ENCODE assay signal across 8 cellular contexts in genomic region chr5:65102826-65103673, GRCh38.
DNase-seq lines count a peak whose midpoint lies in the region; ATAC-seq, FAIRE-seq and TF ChIP-seq lines count a peak whose summit lies in the region.

No MANE protein-coding gene starts in this region.

- H3K27me3 Mint-ChIP-seq in CD4-positive, CD25-positive, alpha-beta regulatory T cell: no peaks in the 10 kb centered on the region

- TF ChIP-seq POLR2A in Peyer's patch (IDR thresholded peaks at IDR 0.05) (peak in 1 of 2 donors; percentile 20), uterus (IDR thresholded peaks at IDR 0.05) (no peak)

- H3K4me3 Mint-ChIP-seq in CD4-positive, CD25-positive, alpha-beta regulatory T cell: peak overlapping the region; percentile 85 to 89 (median 86)

- H3K4me1 ChIP-seq in CD4-positive, CD25-positive, alpha-beta regulatory T cell (ENCODE audit: control insufficient read depth, insufficient read depth, low read length, poor library complexity, severe bottlenecking): peaks cover 12% of the 10 kb centered on the region
- H3K4me1 ChIP-seq in Peyer's patch (peaks cover 0 to 13% (median 2%) of the 10 kb centered on the region in 4 donors), pancreas (peaks cover 0 to 3% (median 0%) of the 10 kb centered on the region in 3 donors), uterus (no peaks in the 10 kb centered on the region)

- 0 to 1% methylated on average over 62 of the region's 62 CpGs for WGBS in pancreas, 2 donors

- peak; percentile 19 to 46 (median 42) for DNase-seq in CD4-positive, CD25-positive, alpha-beta regulatory T cell
- DNase-seq in Peyer's patch (peak; percentile 71 to 85 (median 74)), activated gamma-delta T cell treated with Interleukin-2 at 50 U/mL for 16 hours (peak; percentile 42), frontal cortex (ENCODE audit: low spot score in 2 of 2) (peak; percentile 53 to 64), pancreas (peak; percentile 49 to 80 (median 65)), uterus (peak; percentile 67 to 68)

- peaks cover 14 to 32% (median 20%) of the 10 kb centered on the region in 4 donors for H3K4me1 Mint-ChIP-seq in CD4-positive, CD25-positive, alpha-beta regulatory T cell

- no peaks in the 10 kb centered on the region for H3K36me3 Mint-ChIP-seq in CD4-positive, CD25-positive, alpha-beta regulatory T cell

- no peaks in the 10 kb centered on the region for H3K27me3 ChIP-seq in CD4-positive, CD25-positive, alpha-beta regulatory T cell (ENCODE audit: control insufficient read depth, insufficient read depth, low read length)
- no peaks in the 10 kb centered on the region for H3K27me3 ChIP-seq in Peyer's patch
- no peaks in the 10 kb centered on the region for H3K27me3 ChIP-seq in pancreas
- no peaks in the 10 kb centered on the region for H3K27me3 ChIP-seq in uterus

- no peaks in the 10 kb centered on the region for H3K36me3 ChIP-seq in CD4-positive, CD25-positive, alpha-beta regulatory T cell (ENCODE audit: control insufficient read depth, insufficient read depth, low read length)
- H3K36me3 ChIP-seq in Peyer's patch (no peaks in the 10 kb centered on the region), pancreas (no peaks in the 10 kb centered on the region), uterus (no peaks in the 10 kb centered on the region)

- peak overlapping the region; percentile 84 to 93 (median 87) for H3K27ac Mint-ChIP-seq in CD4-positive, CD25-positive, alpha-beta regulatory T cell

- intact Hi-C loops in pancreas (cut with DNase I): loop anchor here in 1 of 3 donors (5.0 kb wide), 1 partner anchor 379 kb away; the partner anchor contains the start of gene ADAMTS6
- intact Hi-C loops in uterus (cut with DNase I; ENCODE audit: low total_unique reads): loop anchor here (10.0 kb wide), 1 partner anchor 138 kb away; no protein-coding TSS in a partner anchor

- no peak for FAIRE-seq in frontal cortex (lab: Jason Lieb, UNC)
- no peak for FAIRE-seq in pancreas (lab: Jason Lieb, UNC)

- H3K9me3 ChIP-seq in CD4-positive, CD25-positive, alpha-beta regulatory T cell (ENCODE audit: control insufficient read depth in 2 of 2, low read length in 2 of 2): no peaks in the 10 kb centered on the region
- no peaks in the 10 kb centered on the region for H3K9me3 ChIP-seq in Peyer's patch
- H3K9me3 ChIP-seq in pancreas: no peaks in the 10 kb centered on the region
- H3K9me3 ChIP-seq in uterus: no peaks in the 10 kb centered on the region

- H3K27ac ChIP-seq in CD4-positive, CD25-positive, alpha-beta regulatory T cell (ENCODE audit: insufficient read depth, low read length, poor library complexity, severe bottlenecking): peak overlapping the region; percentile 55
- H3K27ac ChIP-seq in Peyer's patch: peak overlapping the region; percentile 85 to 93 (median 86)
- peak overlapping the region; percentile 55 to 81 (median 79) for H3K27ac ChIP-seq in pancreas
- peak overlapping the region; percentile 67 to 87 for H3K27ac ChIP-seq in uterus

- TF ChIP-seq CTCF in Peyer's patch (IDR thresholded peaks at IDR 0.05) (peak in 3 of 6 experiments; percentile 9 to 32 (median 16)), pancreas (IDR thresholded peaks at IDR 0.05) (peak in 1 of 4 donors; percentile 10), uterus (IDR thresholded peaks at IDR 0.05) (peak; percentile 38 to 59 (median 50))

- peak; percentile 65 to 66 for ATAC-seq in CD4-positive, CD25-positive, alpha-beta regulatory T cell (ENCODE audit: low read depth in 2 of 2)
- ATAC-seq in GM19397 (IDR thresholded peaks at IDR 0.05; ENCODE audit: unreplicated experiment): peak; percentile 79
- ATAC-seq in HG03520 (IDR thresholded peaks at IDR 0.05; ENCODE audit: unreplicated experiment): peak; percentile 71
- peak; percentile 86 to 90 (median 88) for ATAC-seq in pancreas

- peak overlapping the region; percentile 75 for H3K4me3 ChIP-seq in CD4-positive, CD25-positive, alpha-beta regulatory T cell (ENCODE audit: low read depth, low read length)
- H3K4me3 ChIP-seq in Peyer's patch: peak overlapping the region; percentile 65 to 84 (median 74)
- peak overlapping the region; percentile 37 to 65 (median 50) for H3K4me3 ChIP-seq in pancreas
- H3K4me3 ChIP-seq in uterus: peak overlapping the region; percentile 36 to 56

- peaks cover 0 to 2% (median 0%) of the 10 kb centered on the region in 7 donors for H3K9me3 Mint-ChIP-seq in CD4-positive, CD25-positive, alpha-beta regulatory T cell

Comparison
In these comparisons a context has a peak if more than half of its experiments do, and no peak if none do; other contexts are left out.
1. Peak in every context shown above with its lines: DNase-seq, ATAC-seq, H3K4me3 ChIP-seq and H3K27ac ChIP-seq.